ENCODE assay signal across 11 cellular contexts in genomic region chr6:83861077-83861476, GRCh38. TPM values are rescaled to one million over a fixed set of nuclear protein-coding genes. Genes with fewer than 3 reads are reported as not detected.
DNase-seq lines count a peak whose midpoint lies in the region; ATAC-seq and TF ChIP-seq lines count a peak whose summit lies in the region.
"Had no signal": no experiment of that assay in that cellular context is flagged by ENCODE, and none has a peak within 500 bp of the region (broad histone marks: within the 10 kb centered on the region; RNA-seq: fewer than 3 reads in every experiment).

No MANE protein-coding gene starts in this region.

- H3K27me3 ChIP-seq in rectal smooth muscle tissue (ENCODE audit: control insufficient read depth, insufficient read depth, low read length) (no peaks in the 10 kb centered on the region), tibial nerve (no peaks in the 10 kb centered on the region)
- H3K27me3 ChIP-seq: right atrium auricular region had no signal

- peak overlapping the region; percentile 98 for H3K4me3 Mint-ChIP-seq in activated CD4-positive, alpha-beta T cell treated with anti-CD3 and anti-CD28 coated beads, Interleukin-2, amount 10 ng/mL, durations not matched to agents 24 days and 14 days
- H3K4me3 Mint-ChIP-seq in central memory CD8-positive, alpha-beta T cell = peak overlapping the region; percentile 95

- no peak overlapping the region for H3K27ac Mint-ChIP-seq in activated CD4-positive, alpha-beta T cell treated with anti-CD3 and anti-CD28 coated beads, Interleukin-2, amount 10 ng/mL, durations not matched to agents 24 days and 14 days
- no peak overlapping the region for H3K27ac Mint-ChIP-seq in central memory CD8-positive, alpha-beta T cell (ENCODE audit: low read depth)

- H3K9ac ChIP-seq in rectal smooth muscle tissue (ENCODE audit: low read length) = no peak overlapping the region

- intact Hi-C loops in activated CD4-positive, alpha-beta T cell treated with anti-CD3 and anti-CD28 coated beads, Interleukin-2, amount 10 ng/mL, durations not matched to agents 24 days and 14 days (cut with micrococcal nuclease) = no loop called here

- H3K4me1 ChIP-seq in rectal smooth muscle tissue (ENCODE audit: control insufficient read depth, insufficient read depth, low read length) = peaks cover 7% of the 10 kb centered on the region
- H3K4me1 ChIP-seq in tibial nerve = peaks cover 0 to 21% (median 18%) of the 10 kb centered on the region in 4 donors

- no peak for ATAC-seq in central memory CD8-positive, alpha-beta T cell (replicated peaks; ENCODE audit: extremely low read depth, poor library complexity, severe bottlenecking)
- no peak for ATAC-seq in HG02759 (IDR thresholded peaks at IDR 0.05; ENCODE audit: unreplicated experiment)

- peaks cover 17% of the 10 kb centered on the region for H3K36me3 Mint-ChIP-seq in activated CD4-positive, alpha-beta T cell treated with anti-CD3 and anti-CD28 coated beads, Interleukin-2, amount 10 ng/mL, durations not matched to agents 24 days and 14 days (ENCODE audit: low read depth)
- peaks cover 7% of the 10 kb centered on the region for H3K36me3 Mint-ChIP-seq in central memory CD8-positive, alpha-beta T cell (ENCODE audit: insufficient read depth)

- H3K36me3 ChIP-seq in rectal smooth muscle tissue (ENCODE audit: control insufficient read depth, insufficient read depth, low read length) (peaks cover 11% of the 10 kb centered on the region), tibial nerve (peaks cover 0 to 22% (median 0%) of the 10 kb centered on the region in 3 donors)
- H3K36me3 ChIP-seq: right atrium auricular region had no signal

- no peak for TF ChIP-seq POLR2A in NB4 (IDR thresholded peaks at IDR 0.05; ENCODE audit: extremely low read depth, insufficient read length)
- no peak for TF ChIP-seq POLR2A in tibial nerve (IDR thresholded peaks at IDR 0.05)

- TF ChIP-seq EP300 in tibial nerve (IDR thresholded peaks at IDR 0.05) = no peak

- TF ChIP-seq CTCF in NB4 (IDR thresholded peaks at IDR 0.05; ENCODE audit: low read depth, low read length) = no peak
- no peak for TF ChIP-seq CTCF in tibial nerve (IDR thresholded peaks at IDR 0.05)

- 71 to 76% methylated on average over 3 of the region's 3 CpGs for WGBS in tibial nerve, 2 donors

- DNase-seq in activated CD4-positive, alpha-beta T cell treated with anti-CD3 and anti-CD28 coated beads, Interleukin-2, amount 10 ng/mL, durations not matched to agents 24 days and 14 days = no peak
- no peak for DNase-seq in activated CD4-positive, alpha-beta T cell treated with anti-CD3 and anti-CD28 coated beads for 1 hour
- DNase-seq in NB4 (ENCODE audit: low read depth) (peak; percentile 21), tibial nerve (ENCODE audit: low spot score in 2 of 2) (no peak), NCI-H774 (lab: John Stamatoyannopoulos, UW) (no peak)
- DNase-seq in central memory CD8-positive, alpha-beta T cell (ENCODE audit: low spot score in 2 of 2) = no peak
- DNase-seq: activated naive CD4-positive, alpha-beta T cell treated with Interleukin-2 at 50 U/mL for 16 hours had no signal

- H3K9me3 Mint-ChIP-seq in activated CD4-positive, alpha-beta T cell treated with anti-CD3 and anti-CD28 coated beads, Interleukin-2, amount 10 ng/mL, durations not matched to agents 24 days and 14 days = no peaks in the 10 kb centered on the region
- H3K9me3 Mint-ChIP-seq in central memory CD8-positive, alpha-beta T cell = no peaks in the 10 kb centered on the region

- peaks cover 3% of the 10 kb centered on the region for H3K27me3 Mint-ChIP-seq in activated CD4-positive, alpha-beta T cell treated with anti-CD3 and anti-CD28 coated beads, Interleukin-2, amount 10 ng/mL, durations not matched to agents 24 days and 14 days
- H3K27me3 Mint-ChIP-seq in central memory CD8-positive, alpha-beta T cell = peaks cover under 1% of the 10 kb centered on the region

- no peak overlapping the region for H3K27ac ChIP-seq in rectal smooth muscle tissue (ENCODE audit: low read depth, low read length)
- no peak overlapping the region for H3K27ac ChIP-seq in tibial nerve
- H3K27ac ChIP-seq: right atrium auricular region had no signal

- no peaks in the 10 kb centered on the region for H3K9me3 ChIP-seq in tibial nerve
- H3K9me3 ChIP-seq: right atrium auricular region had no signal

- H3K4me1 Mint-ChIP-seq in activated CD4-positive, alpha-beta T cell treated with anti-CD3 and anti-CD28 coated beads, Interleukin-2, amount 10 ng/mL, durations not matched to agents 24 days and 14 days = peaks cover 21% of the 10 kb centered on the region
- peaks cover 39% of the 10 kb centered on the region for H3K4me1 Mint-ChIP-seq in central memory CD8-positive, alpha-beta T cell

- H3K4me3 ChIP-seq in NB4 (ENCODE audit: low read depth, low read length) (peak overlapping the region; percentile 94), rectal smooth muscle tissue (ENCODE audit: low read length) (peak overlapping the region; percentile 1), tibial nerve (no peak overlapping the region)

RNA-seq across cellular contexts. Expression of gene CYB5R4, which starts 1.6 kb away (rescaled TPM):
- total RNA-seq in activated CD4-positive, alpha-beta T cell treated with anti-CD3 and anti-CD28 coated beads, Interleukin-2, amount 10 ng/mL, durations not matched to agents 24 days and 14 days = 24.7 and 27.0 TPM in 2 replicates
- 10 to 100 TPM in 2 of 4 donors, 1 to 10 TPM in 2; 4.2 to 13.1 (median 8.3) TPM for total RNA-seq in tibial nerve

RNA-seq across cellular contexts. Expression of gene RIPPLY2, which starts 7.9 kb away (rescaled TPM):
- not detected in 2 replicates for total RNA-seq in activated CD4-positive, alpha-beta T cell treated with anti-CD3 and anti-CD28 coated beads, Interleukin-2, amount 10 ng/mL, durations not matched to agents 24 days and 14 days
- 10 to 100 TPM in 1 of 4 donors, under 1 TPM in 1, not detected in 2; 0.21 to 16.7 TPM for total RNA-seq in tibial nerve
- total RNA-seq: right atrium auricular region; T-helper 1 cell treated with Interleukin-12 subunit alpha and Interleukin-12 subunit beta and Interleukin-4 antibody, amounts not matched to agents 30 ng/mL and 1 ng/mL, for 36 hours had no signal

Comparison
In these comparisons a context has a peak if more than half of its experiments do, and no peak if none do; other contexts are left out.
1. H3K4me3 ChIP-seq: peak in NB4 (single experiment) and rectal smooth muscle tissue (single experiment); none in tibial nerve (0 of 4).